Comparison of ENCODE assay signal across 17 cellular contexts in genomic region chr4:88535090-88535755, GRCh38. TPM values are rescaled to one million over a fixed set of nuclear protein-coding genes. Genes with fewer than 3 reads are reported as not detected.
DNase-seq lines count a peak whose midpoint lies in the region; ATAC-seq and TF ChIP-seq lines count a peak whose summit lies in the region.
"Had no signal": no experiment of that assay in that cellular context is flagged by ENCODE, and none has a peak within 500 bp of the region (broad histone marks: within the 10 kb centered on the region; RNA-seq: fewer than 3 reads in every experiment).

No MANE protein-coding gene starts in this region.

- no peaks in the 10 kb centered on the region for H3K36me3 Mint-ChIP-seq in activated naive CD4-positive, alpha-beta T cell treated with anti-CD3 and anti-CD28 coated beads for 36 hours (ENCODE audit: low read depth)
- no peaks in the 10 kb centered on the region for H3K36me3 Mint-ChIP-seq in activated naive CD4-positive, alpha-beta T cell treated with anti-CD3 and anti-CD28 coated beads, Interleukin-2, amount 10 ng/mL, durations not matched to agents 7 days and 5 days
- no peaks in the 10 kb centered on the region for H3K36me3 Mint-ChIP-seq in activated naive CD8-positive, alpha-beta T cell treated with anti-CD3 and anti-CD28 coated beads, Interleukin-2, amount 50 U/mL, for 24 hours (ENCODE audit: low read depth)
- H3K36me3 Mint-ChIP-seq: activated naive CD8-positive, alpha-beta T cell; brain; CD4-positive, alpha-beta memory T cell; natural killer cell had no signal

- H3K9me3 ChIP-seq in IMR-90 (ENCODE audit: control insufficient read depth, insufficient read depth, low read length): no peaks in the 10 kb centered on the region
- H3K9me3 ChIP-seq in sigmoid colon: no peaks in the 10 kb centered on the region

- H4K5ac ChIP-seq in IMR-90 (ENCODE audit: low read depth, low read length): no peak overlapping the region

- BruUV-seq in IMR-90 (replicated peaks; lab: Mats Ljungman, UMichigan): no TSS peak

- dilution Hi-C loops in IMR-90 (cut with HindIII; ENCODE audit: low sequenced_read_pairs, unreplicated experiment): no loop called here

- POLR2A ChIA-PET in IMR-90 (lab: Charles Lee; ENCODE audit: unreplicated experiment): interaction anchor here (0.6 kb wide), 1 partner anchor 12 kb away, joined by 3 read pairs; the partner anchor contains the start of gene PYURF

- H3K14ac ChIP-seq in IMR-90 (replicated peaks; ENCODE audit: low read depth, low read length): peak overlapping the region; percentile 71

- H3K9ac ChIP-seq in IMR-90 (ENCODE audit: low read depth, low read length): no peak overlapping the region

- H3K9me3 Mint-ChIP-seq in activated naive CD4-positive, alpha-beta T cell treated with anti-CD3 and anti-CD28 coated beads for 36 hours: no peaks in the 10 kb centered on the region
- H3K9me3 Mint-ChIP-seq in activated naive CD4-positive, alpha-beta T cell treated with anti-CD3 and anti-CD28 coated beads, Interleukin-2, amount 10 ng/mL, durations not matched to agents 7 days and 5 days: no peaks in the 10 kb centered on the region
- no peaks in the 10 kb centered on the region for H3K9me3 Mint-ChIP-seq in activated naive CD8-positive, alpha-beta T cell treated with anti-CD3 and anti-CD28 coated beads, Interleukin-2, amount 50 U/mL, for 24 hours
- H3K9me3 Mint-ChIP-seq: brain; CD4-positive, alpha-beta memory T cell; natural killer cell had no signal

- H3K27ac Mint-ChIP-seq in activated naive CD4-positive, alpha-beta T cell treated with anti-CD3 and anti-CD28 coated beads for 36 hours: peak overlapping the region; percentile 70
- no peak overlapping the region for H3K27ac Mint-ChIP-seq in activated naive CD4-positive, alpha-beta T cell treated with anti-CD3 and anti-CD28 coated beads, Interleukin-2, amount 10 ng/mL, durations not matched to agents 7 days and 5 days
- H3K27ac Mint-ChIP-seq in activated naive CD8-positive, alpha-beta T cell treated with anti-CD3 and anti-CD28 coated beads, Interleukin-2, amount 50 U/mL, for 24 hours: peak overlapping the region; percentile 48
- H3K27ac Mint-ChIP-seq: activated naive CD8-positive, alpha-beta T cell; brain; natural killer cell had no signal

- peaks cover 4% of the 10 kb centered on the region for H3K4me1 ChIP-seq in IMR-90 (ENCODE audit: control insufficient read depth, insufficient read depth, low read length)
- H3K4me1 ChIP-seq in sigmoid colon: peaks cover 0 to 7% (median 0%) of the 10 kb centered on the region in 4 donors

- in situ Hi-C loops in IMR-90 (cut with MboI; ENCODE audit: low sequenced_read_pairs): loop anchor here (5.0 to 25.0 kb wide), 2 partner anchors 122 to 277 kb away; no protein-coding TSS in a partner anchor

- peak overlapping the region; percentile 66; the same call in 1 of the 2 replicates for H4K91ac ChIP-seq in IMR-90 (ENCODE audit: insufficient read depth, low read depth, low read length)

- CTCF ChIA-PET in activated naive CD4-positive, alpha-beta T cell treated with anti-CD3 and anti-CD28 coated beads for 36 hours (lab: Charles Lee): interaction anchor here (0.5 to 0.7 kb wide), 3 partner anchors 21 to 615 kb away, joined by 3 to 5 read pairs (median 3); no protein-coding TSS in a partner anchor
- CTCF ChIA-PET in activated naive CD4-positive, alpha-beta T cell treated with anti-CD3 and anti-CD28 coated beads, Interleukin-2, amount 10 ng/mL, durations not matched to agents 7 days and 5 days (lab: Charles Lee): interaction anchor here (1.2 to 3.1 kb wide), 3 partner anchors 8 to 489 kb away, joined by 4 to 13 read pairs (median 4); no protein-coding TSS in a partner anchor
- CTCF ChIA-PET in IMR-90 (lab: Yijun Ruan, JAX): interaction anchor here (1.5 kb wide), 1 partner anchor 124 kb away, joined by 5 read pairs; no protein-coding TSS in a partner anchor

- TF ChIP-seq RAD21 in IMR-90 (IDR thresholded peaks at IDR 0.05; ENCODE audit: low read length): no peak

- peak overlapping the region; percentile 24; the same call in 1 of the 2 replicates for H3K18ac ChIP-seq in IMR-90 (ENCODE audit: low read depth, low read length)

- peak overlapping the region; percentile 67; the same call in 1 of the 2 replicates for H3K27ac ChIP-seq in IMR-90 (ENCODE audit: insufficient read depth, low read length)
- no peak overlapping the region for H3K27ac ChIP-seq in sigmoid colon
- H3K27ac ChIP-seq: coronary artery had no signal

- peaks cover 3% of the 10 kb centered on the region; the same call in 1 of the 2 replicates for H4K20me1 ChIP-seq in IMR-90 (ENCODE audit: insufficient read depth, low read length)

- TF ChIP-seq CTCF in IMR-90 (conservative IDR thresholded peaks at IDR 0.05; ENCODE audit: low read depth, low read length): no peak
- TF ChIP-seq CTCF in sigmoid colon (IDR thresholded peaks at IDR 0.05): no peak

- no peak for TF ChIP-seq POLR2A in IMR-90 (IDR thresholded peaks at IDR 0.05; ENCODE audit: low read depth, low read length)
- TF ChIP-seq POLR2A in sigmoid colon (IDR thresholded peaks at IDR 0.05): no peak

- no CpG with 5 or more reads among the region's 2 CpGs for WGBS in IMR-90 (ENCODE audit: extremely low coverage in 2 of 2, insufficient read length in 1 of 2), 2 experiments
- WGBS in sigmoid colon, 2 donors: 89 to 92% methylated on average over 2 of the region's 2 CpGs

- no peak overlapping the region for H3K4me3 Mint-ChIP-seq in activated naive CD4-positive, alpha-beta T cell treated with anti-CD3 and anti-CD28 coated beads for 36 hours
- no peak overlapping the region for H3K4me3 Mint-ChIP-seq in activated naive CD4-positive, alpha-beta T cell treated with anti-CD3 and anti-CD28 coated beads, Interleukin-2, amount 10 ng/mL, durations not matched to agents 7 days and 5 days
- H3K4me3 Mint-ChIP-seq in activated naive CD8-positive, alpha-beta T cell treated with anti-CD3 and anti-CD28 coated beads, Interleukin-2, amount 50 U/mL, for 24 hours: no peak overlapping the region
- H3K4me3 Mint-ChIP-seq: activated naive CD8-positive, alpha-beta T cell; brain; CD4-positive, alpha-beta memory T cell; natural killer cell had no signal

- intact Hi-C loops in activated naive CD4-positive, alpha-beta T cell treated with anti-CD3 and anti-CD28 coated beads for 36 hours (cut with micrococcal nuclease): loop anchor here (1.0 to 2.0 kb wide), 6 partner anchors 9 to 520 kb away; partner anchors contain the start of gene HERC3
- intact Hi-C loops in IMR-90 (cut with micrococcal nuclease) (no loop called here), sigmoid colon (cut with DNase I) (loop anchor here (5.0 kb wide), 1 partner anchor 487 kb away; no protein-coding TSS in a partner anchor)

- H3K23ac ChIP-seq in IMR-90 (ENCODE audit: low read depth, low read length): no peak overlapping the region; the same call in 1 of the 2 replicates

- peak overlapping the region; percentile 48 for H2BK5ac ChIP-seq in IMR-90 (ENCODE audit: low read depth, low read length, poor library complexity, severe bottlenecking)

- H3K27me3 ChIP-seq in IMR-90 (ENCODE audit: control insufficient read depth, insufficient read depth, low read length): no peaks in the 10 kb centered on the region
- H3K27me3 ChIP-seq in sigmoid colon: no peaks in the 10 kb centered on the region

- peak overlapping the region; percentile 67 for H2AK9ac ChIP-seq in IMR-90 (replicated peaks; ENCODE audit: low read depth, low read length, poor library complexity)

- H4K8ac ChIP-seq in IMR-90 (ENCODE audit: low read depth in 2 of 2, low read length in 2 of 2): peak overlapping the region; percentile 66 to 80

- peak overlapping the region; percentile 84 for H3K4ac ChIP-seq in IMR-90 (ENCODE audit: low read depth, low read length)

- peak overlapping the region; percentile 73; the same call in 2 of the 3 replicates for H2BK15ac ChIP-seq in IMR-90 (ENCODE audit: low read depth, low read length)

- peaks cover 32% of the 10 kb centered on the region for H3K4me1 Mint-ChIP-seq in activated naive CD4-positive, alpha-beta T cell treated with anti-CD3 and anti-CD28 coated beads for 36 hours (ENCODE audit: low read depth)
- H3K4me1 Mint-ChIP-seq in activated naive CD4-positive, alpha-beta T cell treated with anti-CD3 and anti-CD28 coated beads, Interleukin-2, amount 10 ng/mL, durations not matched to agents 7 days and 5 days: peaks cover 5% of the 10 kb centered on the region
- peaks cover 26% of the 10 kb centered on the region for H3K4me1 Mint-ChIP-seq in activated naive CD8-positive, alpha-beta T cell treated with anti-CD3 and anti-CD28 coated beads, Interleukin-2, amount 50 U/mL, for 24 hours

- H3K79me1 ChIP-seq in IMR-90 (ENCODE audit: low read depth in 1 of 2, low read length in 2 of 2): 0 out of 4 replicates have a peak, but pooled peaks cover 0 to 8% of the 10 kb centered on the region in 2 experiments

- H3K9me1 ChIP-seq in IMR-90 (ENCODE audit: insufficient read depth, low read length): 0 out of 2 replicates have a peak, but pooled peaks cover 2% of the 10 kb centered on the region

- no peak overlapping the region; the same call in 1 of the 2 replicates for H3K56ac ChIP-seq in IMR-90 (ENCODE audit: extremely low read depth, insufficient read depth, low read length)

- H2BK20ac ChIP-seq in IMR-90 (ENCODE audit: low read depth, low read length): peak overlapping the region; percentile 94

- H3K4me3 ChIP-seq in IMR-90 (ENCODE audit: insufficient read depth, low read depth, low read length) (no peak overlapping the region), sigmoid colon (no peak overlapping the region)
- H3K4me3 ChIP-seq: coronary artery had no signal

- H2AK5ac ChIP-seq in IMR-90 (ENCODE audit: low read depth, low read length): peak overlapping the region; percentile 83

- no peak for TF ChIP-seq EP300 in sigmoid colon (IDR thresholded peaks at IDR 0.05)

- no peak for ATAC-seq in IMR-90 (ENCODE audit: low read depth)
- ATAC-seq in activated naive CD8-positive, alpha-beta T cell treated with anti-CD3 and anti-CD28 coated beads, Interleukin-2, amount 50 U/mL, for 24 hours: peak; percentile 84
- ATAC-seq: natural killer cell had no signal

- peak overlapping the region; percentile 16 for H2AFZ ChIP-seq in IMR-90 (replicated peaks; ENCODE audit: low read length, poor library complexity)

- H3K36me3 ChIP-seq in IMR-90 (ENCODE audit: control insufficient read depth, insufficient read depth, low read length): no peaks in the 10 kb centered on the region
- H3K36me3 ChIP-seq in sigmoid colon: no peaks in the 10 kb centered on the region

- DNase-seq in activated naive CD4-positive, alpha-beta T cell treated with anti-CD3 and anti-CD28 coated beads for 36 hours: peak; percentile 46
- no peak for DNase-seq in activated naive CD4-positive, alpha-beta T cell treated with anti-CD3 and anti-CD28 coated beads, Interleukin-2, amount 10 ng/mL, durations not matched to agents 7 days and 5 days
- no peak for DNase-seq in IMR-90
- no peak for DNase-seq in activated naive CD8-positive, alpha-beta T cell treated with anti-CD3 and anti-CD28 coated beads, Interleukin-2, amount 50 U/mL, for 24 hours
- DNase-seq in stimulated activated CD8-positive, alpha-beta memory T cell treated with anti-CD3 and anti-CD28 coated beads, Interleukin-4, amount 100 ng/mL, for 48 hours: peak; percentile 37
- DNase-seq in sigmoid colon: no peak
- DNase-seq in 8988T: no peak
- DNase-seq: CD4-positive, alpha-beta memory T cell; DMS53; H7; natural killer cell; NCI-H1417; Right ventricle myocardium superior; T-helper 1 cell had no signal

- peak overlapping the region; percentile 95 for H2BK120ac ChIP-seq in IMR-90 (ENCODE audit: low read depth, low read length)

- H3K27me3 Mint-ChIP-seq in activated naive CD4-positive, alpha-beta T cell treated with anti-CD3 and anti-CD28 coated beads for 36 hours (ENCODE audit: low read depth): no peaks in the 10 kb centered on the region
- H3K27me3 Mint-ChIP-seq in activated naive CD4-positive, alpha-beta T cell treated with anti-CD3 and anti-CD28 coated beads, Interleukin-2, amount 10 ng/mL, durations not matched to agents 7 days and 5 days: peaks cover 9% of the 10 kb centered on the region
- H3K27me3 Mint-ChIP-seq in activated naive CD8-positive, alpha-beta T cell treated with anti-CD3 and anti-CD28 coated beads, Interleukin-2, amount 50 U/mL, for 24 hours: no peaks in the 10 kb centered on the region
- H3K27me3 Mint-ChIP-seq: activated naive CD8-positive, alpha-beta T cell had no signal

- H3K4me2 ChIP-seq in IMR-90 (ENCODE audit: low read depth, low read length): no peak overlapping the region

RNA-seq across cellular contexts. Expression of gene PYURF, which starts 11.6 kb away (rescaled TPM):
- 10 to 100 TPM; 51.5 to 54.2 TPM for total RNA-seq in activated naive CD4-positive, alpha-beta T cell treated with anti-CD3 and anti-CD28 coated beads for 36 hours
- total RNA-seq in IMR-90 (2012; rRNA removed): 43.4 and 61.7 TPM in 2 replicates
- polyA plus RNA-seq in IMR-90 (2012; rRNA removed): 40.2 and 51.0 TPM in 2 replicates
- polyA plus RNA-seq in IMR-90 (2012; cell fraction: cytosol; rRNA removed): 30.0 and 52.6 TPM in 2 replicates
- 6.2 and 13.4 TPM in 2 replicates for polyA plus RNA-seq in IMR-90 (2012; cell fraction: nucleus; rRNA removed; ENCODE audit: low replicate concordance)
- total RNA-seq in sigmoid colon: 100 to 1,000 TPM in 3 of 4 donors, 10 to 100 TPM in 1; 73.1 to 127 (median 111) TPM
- polyA plus RNA-seq in sigmoid colon: 100 to 1,000 TPM in 2 of 3 donors, 10 to 100 TPM in 1; 72.6 to 126 (median 124) TPM

RNA-seq across cellular contexts. Expression of gene HERC3, which starts 57.1 kb away (rescaled TPM):
- 10 to 100 TPM; 24.4 to 25.8 TPM for total RNA-seq in activated naive CD4-positive, alpha-beta T cell treated with anti-CD3 and anti-CD28 coated beads for 36 hours
- total RNA-seq in IMR-90 (2012; rRNA removed) (9.5 and 13.1 TPM in 2 replicates), sigmoid colon (10 to 100 TPM; 34.6 to 44.9 (median 36.3) TPM)
- polyA plus RNA-seq in IMR-90 (2012; rRNA removed) (6.5 and 8.9 TPM in 2 replicates), sigmoid colon (10 to 100 TPM; 12.2 to 15.3 (median 13.8) TPM)
- polyA plus RNA-seq in IMR-90 (2012; cell fraction: cytosol; rRNA removed): 2.2 and 2.7 TPM in 2 replicates
- 3.0 and 9.7 TPM in 2 replicates for polyA plus RNA-seq in IMR-90 (2012; cell fraction: nucleus; rRNA removed; ENCODE audit: low replicate concordance)

Comparison
In these comparisons a context has a peak if more than half of its experiments do, and no peak if none do; other contexts are left out.
1. DNase-seq: peak in activated naive CD4-positive, alpha-beta T cell treated with anti-CD3 and anti-CD28 coated beads for 36 hours (single experiment) and stimulated activated CD8-positive, alpha-beta memory T cell treated with anti-CD3 and anti-CD28 coated beads, Interleukin-4, amount 100 ng/mL, for 48 hours (single experiment); none in activated naive CD4-positive, alpha-beta T cell treated with anti-CD3 and anti-CD28 coated beads, Interleukin-2, amount 10 ng/mL, durations not matched to agents 7 days and 5 days (single experiment), IMR-90 (single experiment), activated naive CD8-positive, alpha-beta T cell treated with anti-CD3 and anti-CD28 coated beads, Interleukin-2, amount 50 U/mL, for 24 hours (single experiment), sigmoid colon (single experiment) and 8988T (single experiment).